In genomic region chr20:16620961-16621360, GRCh38 we compare ENCODE assay signal across 31 cellular contexts.
"Had no signal": no experiment of that assay in that cellular context is flagged by ENCODE, and none has a peak within 500 bp of the region (broad histone marks: within the 10 kb centered on the region; RNA-seq: fewer than 3 reads in every experiment).

No MANE protein-coding gene starts in this region.

- H3K4me3 ChIP-seq: adrenal gland, body of pancreas, esophagus squamous epithelium, gastroesophageal sphincter had no signal

- H3K36me3 ChIP-seq: adrenal gland, esophagus squamous epithelium, gastroesophageal sphincter had no signal

- H3K27me3 Mint-ChIP-seq: activated CD4-positive, alpha-beta memory T cell treated with anti-CD3 and anti-CD28 coated beads for 36 hours; activated CD4-positive, alpha-beta T cell treated with anti-CD3 and anti-CD28 coated beads for 36 hours; activated CD4-positive, alpha-beta T cell treated with anti-CD3 and anti-CD28 coated beads, Interleukin-2, amount 10 ng/mL, durations not matched to agents 24 days and 14 days; activated CD8-positive, alpha-beta memory T cell treated with anti-CD3 and anti-CD28 coated beads, Interleukin-2, amount 10 ng/mL, durations not matched to agents 7 days and 5 days; activated naive CD4-positive, alpha-beta T cell treated with anti-CD3 and anti-CD28 coated beads, Interleukin-2, amount 50 U/mL, for 24 hours; activated naive CD8-positive, alpha-beta T cell treated with anti-CD3 and anti-CD28 coated beads for 36 hours; activated naive CD8-positive, alpha-beta T cell treated with anti-CD3 and anti-CD28 coated beads, Interleukin-2, amount 50 U/mL, for 24 hours; effector memory CD8-positive, alpha-beta T cell had no signal

- H3K9me3 Mint-ChIP-seq: activated T-helper 2 cell treated with anti-CD3 and anti-CD28 coated beads, Interferon-gamma antibody, Interleukin-2, Interleukin-4, amounts not matched to agents 10 μg/mL and 5 μg/mL and 100 μg/mL, durations not matched to agents 14 hours and 24 hours and 36 hours had no signal

- H3K4me1 Mint-ChIP-seq: activated CD4-positive, alpha-beta T cell treated with anti-CD3 and anti-CD28 coated beads for 36 hours; activated CD4-positive, alpha-beta T cell treated with anti-CD3 and anti-CD28 coated beads, Interleukin-2, amount 10 ng/mL, durations not matched to agents 24 days and 14 days; activated CD8-positive, alpha-beta memory T cell treated with anti-CD3 and anti-CD28 coated beads, Interleukin-2, amount 10 ng/mL, durations not matched to agents 7 days and 5 days; activated naive CD4-positive, alpha-beta T cell treated with anti-CD3 and anti-CD28 coated beads, Interleukin-2, amount 50 U/mL, for 24 hours; activated naive CD8-positive, alpha-beta T cell treated with anti-CD3 and anti-CD28 coated beads for 36 hours; activated naive CD8-positive, alpha-beta T cell treated with anti-CD3 and anti-CD28 coated beads, Interleukin-2, amount 50 U/mL, for 24 hours had no signal

- H3K4me1 ChIP-seq: adrenal gland, body of pancreas, esophagus squamous epithelium, gastroesophageal sphincter had no signal

- ATAC-seq: activated CD4-positive, alpha-beta T cell treated with anti-CD3 and anti-CD28 coated beads for 36 hours; activated CD8-positive, alpha-beta memory T cell treated with anti-CD3 and anti-CD28 coated beads, Interleukin-2, amount 10 ng/mL, durations not matched to agents 7 days and 5 days; activated CD8-positive, alpha-beta T cell treated with anti-CD3 and anti-CD28 coated beads, Interleukin-2, amount 10 ng/mL, durations not matched to agents 7 days and 5 days; activated naive CD8-positive, alpha-beta T cell treated with anti-CD3 and anti-CD28 coated beads, Interleukin-2, amount 50 U/mL, for 24 hours; body of pancreas; effector memory CD8-positive, alpha-beta T cell; gastroesophageal sphincter had no signal

- H3K36me3 Mint-ChIP-seq: activated CD8-positive, alpha-beta memory T cell treated with anti-CD3 and anti-CD28 coated beads, Interleukin-2, amount 10 ng/mL, durations not matched to agents 7 days and 5 days; activated naive CD4-positive, alpha-beta T cell treated with anti-CD3 and anti-CD28 coated beads, Interleukin-2, amount 50 U/mL, for 24 hours; activated naive CD8-positive, alpha-beta T cell treated with anti-CD3 and anti-CD28 coated beads for 36 hours had no signal

- H3K27me3 ChIP-seq: adrenal gland, body of pancreas, esophagus squamous epithelium, gastroesophageal sphincter had no signal

- H3K9me3 ChIP-seq: adrenal gland, body of pancreas, esophagus squamous epithelium, gastroesophageal sphincter had no signal

- DNase-seq: activated CD4-positive, alpha-beta memory T cell treated with anti-CD3 and anti-CD28 coated beads for 36 hours; activated CD4-positive, alpha-beta T cell treated with anti-CD3 and anti-CD28 coated beads for 36 hours; activated CD4-positive, alpha-beta T cell treated with anti-CD3 and anti-CD28 coated beads, Interleukin-2, amount 10 ng/mL, durations not matched to agents 24 days and 14 days; activated CD4-positive, CD25-positive, alpha-beta regulatory T cell; activated CD4-positive, CD25-positive, alpha-beta regulatory T cell treated with anti-CD3 and anti-CD28 coated beads, Interleukin-2, amount 50 U/mL, for 72 hours; activated CD8-positive, alpha-beta memory T cell treated with anti-CD3 and anti-CD28 coated beads, Interleukin-2, amount 10 ng/mL, durations not matched to agents 7 days and 5 days; activated CD8-positive, alpha-beta memory T cell treated with anti-CD3 and anti-CD28 coated beads, Interleukin-2, amount 50 U/mL, for 4 hours; activated CD8-positive, alpha-beta T cell treated with anti-CD3 and anti-CD28 coated beads, Interleukin-2, amount 10 ng/mL, durations not matched to agents 7 days and 5 days; activated effector memory CD4-positive, alpha-beta T cell treated with anti-CD3 and anti-CD28 coated beads, Interleukin-2, amount 50 U/mL, for 16 hours; activated naive CD4-positive, alpha-beta T cell treated with anti-CD3 and anti-CD28 coated beads for 36 hours; activated naive CD8-positive, alpha-beta T cell treated with anti-CD3 and anti-CD28 coated beads for 36 hours; activated naive CD8-positive, alpha-beta T cell treated with anti-CD3 and anti-CD28 coated beads, Interleukin-2, amount 50 U/mL, for 24 hours; activated T-cell treated with anti-CD3 and anti-CD28 coated beads, Interleukin-2, amount 50 U/mL, for 1 hour; activated T-cell treated with anti-CD3 and anti-CD28 coated beads, Interleukin-2, amount 50 U/mL, for 48 hours; adrenal gland; amygdala; aorta; body of pancreas; caudate nucleus; cortex of kidney; dermis blood vessel endothelial cell; effector CD4-positive, alpha-beta T cell; effector memory CD8-positive, alpha-beta T cell; esophagus squamous epithelium; foreskin melanocyte; T-helper 2 cell had no signal

- H3K4me3 Mint-ChIP-seq: activated CD4-positive, alpha-beta memory T cell treated with anti-CD3 and anti-CD28 coated beads for 36 hours; activated CD4-positive, alpha-beta T cell treated with anti-CD3 and anti-CD28 coated beads for 36 hours; activated CD4-positive, alpha-beta T cell treated with anti-CD3 and anti-CD28 coated beads, Interleukin-2, amount 10 ng/mL, durations not matched to agents 24 days and 14 days; activated CD8-positive, alpha-beta memory T cell treated with anti-CD3 and anti-CD28 coated beads, Interleukin-2, amount 10 ng/mL, durations not matched to agents 7 days and 5 days; activated CD8-positive, alpha-beta T cell treated with anti-CD3 and anti-CD28 coated beads, Interleukin-2, amount 10 ng/mL, durations not matched to agents 7 days and 5 days; activated naive CD4-positive, alpha-beta T cell treated with anti-CD3 and anti-CD28 coated beads for 36 hours; activated naive CD4-positive, alpha-beta T cell treated with anti-CD3 and anti-CD28 coated beads, Interleukin-2, amount 50 U/mL, for 24 hours; activated naive CD8-positive, alpha-beta T cell treated with anti-CD3 and anti-CD28 coated beads for 36 hours; activated naive CD8-positive, alpha-beta T cell treated with anti-CD3 and anti-CD28 coated beads, Interleukin-2, amount 50 U/mL, for 24 hours; activated T-helper 1 cell treated with anti-CD3 and anti-CD28 coated beads, Interleukin-12 subunit alpha, Interleukin-12 subunit beta, Interleukin-2, Interleukin-4 antibody, amounts not matched to agents 30 ng/mL and 10 ng/mL and 1 ng/mL, durations not matched to agents 14 hours and 24 hours and 36 hours; effector memory CD8-positive, alpha-beta T cell had no signal

- H3K27ac ChIP-seq: adrenal gland, body of pancreas, epithelial cell of prostate, esophagus squamous epithelium, gastroesophageal sphincter had no signal

- H3K27ac Mint-ChIP-seq: activated CD4-positive, alpha-beta memory T cell treated with anti-CD3 and anti-CD28 coated beads for 36 hours; activated CD4-positive, alpha-beta T cell treated with anti-CD3 and anti-CD28 coated beads for 36 hours; activated CD4-positive, alpha-beta T cell treated with anti-CD3 and anti-CD28 coated beads, Interleukin-2, amount 10 ng/mL, durations not matched to agents 24 days and 14 days; activated CD8-positive, alpha-beta memory T cell treated with anti-CD3 and anti-CD28 coated beads, Interleukin-2, amount 10 ng/mL, durations not matched to agents 7 days and 5 days; activated CD8-positive, alpha-beta T cell treated with anti-CD3 and anti-CD28 coated beads, Interleukin-2, amount 10 ng/mL, durations not matched to agents 7 days and 5 days; activated naive CD4-positive, alpha-beta T cell treated with anti-CD3 and anti-CD28 coated beads for 36 hours; activated naive CD4-positive, alpha-beta T cell treated with anti-CD3 and anti-CD28 coated beads, Interleukin-2, amount 50 U/mL, for 24 hours; activated naive CD8-positive, alpha-beta T cell treated with anti-CD3 and anti-CD28 coated beads for 36 hours; activated naive CD8-positive, alpha-beta T cell treated with anti-CD3 and anti-CD28 coated beads, Interleukin-2, amount 50 U/mL, for 24 hours; activated T-helper 1 cell treated with anti-CD3 and anti-CD28 coated beads, Interleukin-12 subunit alpha, Interleukin-12 subunit beta, Interleukin-2, Interleukin-4 antibody, amounts not matched to agents 30 ng/mL and 10 ng/mL and 1 ng/mL, durations not matched to agents 14 hours and 24 hours and 36 hours; activated T-helper 2 cell treated with anti-CD3 and anti-CD28 coated beads, Interferon-gamma antibody, Interleukin-2, Interleukin-4, amounts not matched to agents 10 μg/mL and 5 μg/mL and 100 μg/mL, durations not matched to agents 14 hours and 24 hours and 36 hours; effector memory CD8-positive, alpha-beta T cell had no signal
